8 cellular contexts compared by ENCODE assay signal in the genomic region with DNA sequence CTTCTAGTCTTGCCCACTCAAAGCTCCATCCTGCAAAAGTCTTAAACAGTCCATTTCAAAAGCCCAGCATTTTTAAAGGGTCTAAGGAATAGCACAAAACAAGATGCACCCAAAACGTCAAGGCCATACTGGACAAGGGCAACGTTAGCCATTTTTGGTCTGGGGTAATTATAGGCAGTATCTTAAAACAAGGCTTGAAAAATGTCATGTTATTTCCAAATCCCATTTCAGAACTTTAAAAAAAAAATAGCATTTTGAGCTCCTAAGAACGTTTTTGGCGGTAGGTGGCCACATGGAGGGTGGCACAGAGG. TPM values are rescaled to one million over a fixed set of nuclear protein-coding genes. Genes with fewer than 3 reads are reported as not detected.
A peak's percentile ranks its signal among the peaks of the same experiment; 100 is the strongest.
DNase-seq lines count a peak whose midpoint lies in the region; ATAC-seq and TF ChIP-seq lines count a peak whose summit lies in the region.

No MANE protein-coding gene starts in this region.

- H3K27me3 ChIP-seq in RWPE2 (ENCODE audit: insufficient read depth, poor library complexity, severe bottlenecking): no peaks in the 10 kb centered on the region
- H3K27me3 ChIP-seq in smooth muscle cell (ENCODE audit: low read depth): no peaks in the 10 kb centered on the region

- no peaks in the 10 kb centered on the region for H3K9me3 Mint-ChIP-seq in activated CD4-positive, alpha-beta T cell treated with anti-CD3 and anti-CD28 coated beads, Interleukin-2, amount 10 ng/mL, durations not matched to agents 24 days and 14 days

- no peak for ATAC-seq in RWPE2 (ENCODE audit: low read depth)

- peaks cover 24% of the 10 kb centered on the region for H3K36me3 Mint-ChIP-seq in activated CD4-positive, alpha-beta T cell treated with anti-CD3 and anti-CD28 coated beads, Interleukin-2, amount 10 ng/mL, durations not matched to agents 24 days and 14 days (ENCODE audit: low read depth)

- peaks cover 43% of the 10 kb centered on the region for H3K79me2 ChIP-seq in smooth muscle cell (ENCODE audit: low read depth)

- H3K27ac Mint-ChIP-seq in activated CD4-positive, alpha-beta T cell treated with anti-CD3 and anti-CD28 coated beads, Interleukin-2, amount 10 ng/mL, durations not matched to agents 24 days and 14 days: peak overlapping the region; percentile 97

- H3K9ac ChIP-seq in smooth muscle cell (ENCODE audit: low read depth): peak overlapping the region; percentile 94

- peaks cover 39% of the 10 kb centered on the region for H4K20me1 ChIP-seq in smooth muscle cell (ENCODE audit: low read depth)

- peak overlapping the region; percentile 97 for H3K4me2 ChIP-seq in smooth muscle cell

- H3K4me1 ChIP-seq in RWPE2 (ENCODE audit: insufficient read depth, poor library complexity, severe bottlenecking) (peaks cover 15% of the 10 kb centered on the region), smooth muscle cell (ENCODE audit: low read depth) (peaks cover 20% of the 10 kb centered on the region)

- H2AFZ ChIP-seq in smooth muscle cell (ENCODE audit: low read depth): peak overlapping the region; percentile 61

- peaks cover 2% of the 10 kb centered on the region for H3K9me3 ChIP-seq in RWPE2 (ENCODE audit: severe bottlenecking)
- no peaks in the 10 kb centered on the region for H3K9me3 ChIP-seq in smooth muscle cell (replicated peaks; ENCODE audit: low read depth)

- H3K27ac ChIP-seq in RWPE2 (ENCODE audit: poor library complexity, severe bottlenecking): peak overlapping the region; percentile 82
- peak overlapping the region; percentile 96 for H3K27ac ChIP-seq in smooth muscle cell (ENCODE audit: low read depth)

- WGBS in smooth muscle cell (ENCODE audit: low lambda C conversion rate): 3% methylated on average over 4 of the region's 4 CpGs

- no peak for DNase-seq in activated CD4-positive, alpha-beta T cell treated with anti-CD3 and anti-CD28 coated beads, Interleukin-2, amount 10 ng/mL, durations not matched to agents 24 days and 14 days
- DNase-seq in activated CD4-positive, alpha-beta T cell treated with anti-CD3 and anti-CD28 coated beads, Interleukin-2, amount 50 U/mL, for 1 hour: no peak
- DNase-seq in RWPE2 (ENCODE audit: low spot score): no peak
- no peak for DNase-seq in fibroblast of villous mesenchyme (ENCODE audit: low read depth)
- no peak for DNase-seq in smooth muscle cell (lab: John Stamatoyannopoulos, UW; ENCODE audit: unreplicated experiment)
- no peak for DNase-seq in activated gamma-delta T cell (lab: John Stamatoyannopoulos, UW)
- DNase-seq in pons (ENCODE audit: low spot score): no peak
- DNase-seq in NCI-H2107 treated with DMSO at 0.1 percent for 48 hours (lab: John Stamatoyannopoulos, UW; ENCODE audit: unreplicated experiment): no peak

- H3K4me1 Mint-ChIP-seq in activated CD4-positive, alpha-beta T cell treated with anti-CD3 and anti-CD28 coated beads, Interleukin-2, amount 10 ng/mL, durations not matched to agents 24 days and 14 days: peaks cover 33% of the 10 kb centered on the region

- H3K4me3 ChIP-seq in RWPE2 (ENCODE audit: severe bottlenecking): peak overlapping the region; percentile 88
- peak overlapping the region; percentile 92 for H3K4me3 ChIP-seq in fibroblast of villous mesenchyme (ENCODE audit: low read depth, low read length)
- H3K4me3 ChIP-seq in smooth muscle cell: peak overlapping the region; percentile 92

- intact Hi-C loops in activated CD4-positive, alpha-beta T cell treated with anti-CD3 and anti-CD28 coated beads, Interleukin-2, amount 10 ng/mL, durations not matched to agents 24 days and 14 days (cut with micrococcal nuclease): loop anchor here (1.0 to 5.0 kb wide), 7 partner anchors 8 to 1333 kb away; a partner anchor contains a TSS

- no peaks in the 10 kb centered on the region for H3K27me3 Mint-ChIP-seq in activated CD4-positive, alpha-beta T cell treated with anti-CD3 and anti-CD28 coated beads, Interleukin-2, amount 10 ng/mL, durations not matched to agents 24 days and 14 days

- TF ChIP-seq CTCF in RWPE2 (IDR thresholded peaks at IDR 0.05; ENCODE audit: poor library complexity, severe bottlenecking) (no peak), fibroblast of villous mesenchyme (IDR thresholded peaks at IDR 0.05; ENCODE audit: insufficient read depth, low read depth, low read length) (peak; percentile 10), smooth muscle cell (IDR thresholded peaks at IDR 0.05; ENCODE audit: borderline replicate concordance, insufficient read depth, poor library complexity, severe bottlenecking) (no peak)

- H3K36me3 ChIP-seq in RWPE2 (ENCODE audit: low read depth) (peaks cover 29% of the 10 kb centered on the region), smooth muscle cell (ENCODE audit: low read depth) (no peaks in the 10 kb centered on the region)

- H3F3A ChIP-seq in smooth muscle cell (ENCODE audit: low read depth): peaks cover 19% of the 10 kb centered on the region

- peak overlapping the region; percentile 100 for H3K4me3 Mint-ChIP-seq in activated CD4-positive, alpha-beta T cell treated with anti-CD3 and anti-CD28 coated beads, Interleukin-2, amount 10 ng/mL, durations not matched to agents 24 days and 14 days

RNA-seq across cellular contexts. Expression of a gene that starts 0.6 kb away (rescaled TPM):
- 87.2 and 99.1 TPM in 2 replicates for total RNA-seq in activated CD4-positive, alpha-beta T cell treated with anti-CD3 and anti-CD28 coated beads, Interleukin-2, amount 10 ng/mL, durations not matched to agents 24 days and 14 days
- total RNA-seq in fibroblast of villous mesenchyme (123 and 186 TPM in 2 replicates), smooth muscle cell (235 and 266 TPM in 2 replicates)
- polyA plus RNA-seq in smooth muscle cell: 167 and 178 TPM in 2 replicates

RNA-seq across cellular contexts. Expression of a gene that starts 49.1 kb away (rescaled TPM):
- 26.6 and 27.4 TPM in 2 replicates for total RNA-seq in activated CD4-positive, alpha-beta T cell treated with anti-CD3 and anti-CD28 coated beads, Interleukin-2, amount 10 ng/mL, durations not matched to agents 24 days and 14 days
- total RNA-seq in fibroblast of villous mesenchyme (6.8 and 8.6 TPM in 2 replicates), smooth muscle cell (9.9 and 18.1 TPM in 2 replicates)
- polyA plus RNA-seq in smooth muscle cell: 33.2 and 37.3 TPM in 2 replicates
